ENCODE assay signal across 9 cellular contexts in genomic region chr1:9128161-9128519, GRCh38. TPM values are rescaled to one million over a fixed set of nuclear protein-coding genes. Genes with fewer than 3 reads are reported as not detected.
DNase-seq lines count a peak whose midpoint lies in the region; TF ChIP-seq lines count a peak whose summit lies in the region.
"Had no signal": no experiment of that assay in that cellular context is flagged by ENCODE, and none has a peak within 500 bp of the region (broad histone marks: within the 10 kb centered on the region; RNA-seq: fewer than 3 reads in every experiment).

No MANE protein-coding gene starts in this region.

- WGBS in neuronal stem cell (ENCODE audit: extremely low coverage in 2 of 2, insufficient read length in 2 of 2, insufficient replicate concordance in 1 of 2), 2 donors: no CpG with 5 or more reads among the region's 16 CpGs

- no peaks in the 10 kb centered on the region for H4K20me1 ChIP-seq in MM.1S (ENCODE audit: insufficient read depth, low read length)

- peak overlapping the region; percentile 17 for H3K4ac ChIP-seq in neuronal stem cell (ENCODE audit: low read length)

- H3K36me3 ChIP-seq in GM06990 (ENCODE audit: control insufficient read depth, insufficient read depth, low read length) (no peaks in the 10 kb centered on the region), MM.1S (replicated peaks; ENCODE audit: insufficient read depth, low read length) (no peaks in the 10 kb centered on the region), neuronal stem cell (replicated peaks in 1 of 2; ENCODE audit: control insufficient read depth in 2 of 2, insufficient read depth in 2 of 2, low read length in 2 of 2) (no peaks in the 10 kb centered on the region)

- H3K18ac ChIP-seq in neuronal stem cell (ENCODE audit: low read length): peak overlapping the region; percentile 96

- peak overlapping the region; percentile 68; the same call in 1 of the 2 replicates for H2AFZ ChIP-seq in MM.1S (ENCODE audit: low read length)
- H2AFZ ChIP-seq in neuronal stem cell (ENCODE audit: low read length): peak overlapping the region; percentile 73

- H3K9ac ChIP-seq in MM.1S (ENCODE audit: low read length): no peak overlapping the region
- H3K9ac ChIP-seq in neuronal stem cell (ENCODE audit: low read depth, low read length, poor library complexity): peak overlapping the region; percentile 100

- H3K14ac ChIP-seq in neuronal stem cell (ENCODE audit: low read length): peak overlapping the region; percentile 82

- peaks cover 6% of the 10 kb centered on the region; the same call in 1 of the 2 replicates for H3K4me1 ChIP-seq in MM.1S (ENCODE audit: low read length)
- H3K4me1 ChIP-seq in neuronal stem cell (ENCODE audit: control insufficient read depth in 2 of 2, insufficient read depth in 1 of 2, low read depth in 1 of 2, low read length in 2 of 2): peaks cover 0 to 8% of the 10 kb centered on the region in 2 donors

- no peak overlapping the region for H4K8ac ChIP-seq in neuronal stem cell (ENCODE audit: low read depth, low read length)

- no peak overlapping the region for H2BK12ac ChIP-seq in neuronal stem cell (ENCODE audit: low read length)

- DNase-seq in GM06990 (ENCODE audit: extremely low read depth, insufficient read length) (no peak), MM.1S (no peak), epithelial cell of proximal tubule (ENCODE audit: low read depth) (no peak), neuronal stem cell (ENCODE audit: low spot score) (no peak), GM19238 (ENCODE audit: insufficient read length, low spot score) (no peak), mucosa of gallbladder (ENCODE audit: low spot score) (no peak), RPMI8226 (no peak), hypothalamus (lab: John Stamatoyannopoulos, UW) (no peak)

- peak overlapping the region; percentile 96 for H2BK15ac ChIP-seq in neuronal stem cell (ENCODE audit: low read length)

- H3K27me3 ChIP-seq in GM06990 (replicated peaks; ENCODE audit: control insufficient read depth, insufficient read depth, low read length) (no peaks in the 10 kb centered on the region), MM.1S (replicated peaks; ENCODE audit: insufficient read depth, low read length) (peaks cover 21% of the 10 kb centered on the region), neuronal stem cell (ENCODE audit: control insufficient read depth in 3 of 3, insufficient read depth in 3 of 3, low read depth in 1 of 3, low read length in 3 of 3) (peaks cover 4 to 45% (median 15%) of the 10 kb centered on the region in 3 experiments)

- peak overlapping the region; percentile 83 for H3K23ac ChIP-seq in neuronal stem cell (ENCODE audit: low read depth, low read length, poor library complexity)

- H3K4me3 ChIP-seq in GM06990 (replicated peaks; ENCODE audit: low read depth, low read length) (peak overlapping the region; percentile 61), MM.1S (ENCODE audit: low read length) (0 out of 2 replicates have a peak overlapping the region, but pooled peaks have one; percentile 56), epithelial cell of proximal tubule (ENCODE audit: low read depth, low read length) (peak overlapping the region; percentile 70), neuronal stem cell (ENCODE audit: low read length in 2 of 2) (peak overlapping the region in 1 of 2 donors; percentile 94)

- no peaks in the 10 kb centered on the region for H3K79me1 ChIP-seq in neuronal stem cell (ENCODE audit: low read depth, low read length)

- H3K4me2 ChIP-seq in MM.1S (ENCODE audit: low read depth, low read length) (peak overlapping the region; percentile 81; the same call in 1 of the 2 replicates), neuronal stem cell (ENCODE audit: insufficient read depth, low read length, poor library complexity, severe bottlenecking) (peak overlapping the region; percentile 89)

- no peaks in the 10 kb centered on the region for H3K9me2 ChIP-seq in MM.1S (replicated peaks; ENCODE audit: insufficient read depth, low read length)

- H3K27ac ChIP-seq in MM.1S (ENCODE audit: low read length) (no peak overlapping the region), neuronal stem cell (replicated peaks; ENCODE audit: low read length) (no peak overlapping the region)

- peaks cover 9% of the 10 kb centered on the region for H3F3A ChIP-seq in MM.1S (ENCODE audit: insufficient read depth, low read length)

- no peaks in the 10 kb centered on the region for H3K79me2 ChIP-seq in MM.1S (ENCODE audit: low read length)

- no peak for TF ChIP-seq CTCF in GM06990 (IDR thresholded peaks at IDR 0.05; ENCODE audit: insufficient read depth, low read length, poor library complexity, severe bottlenecking)
- no peak for TF ChIP-seq CTCF in MM.1S (IDR thresholded peaks at IDR 0.05; ENCODE audit: low read length)
- TF ChIP-seq CTCF in epithelial cell of proximal tubule (conservative IDR thresholded peaks at IDR 0.05; ENCODE audit: low read depth, low read length): no peak

- H2BK5ac ChIP-seq in neuronal stem cell (ENCODE audit: low read length): peak overlapping the region; percentile 90

- H2BK120ac ChIP-seq in neuronal stem cell (ENCODE audit: low read depth, low read length): peak overlapping the region; percentile 61

- peak overlapping the region; percentile 96 for H2AK5ac ChIP-seq in neuronal stem cell (ENCODE audit: low read depth, low read length)

- no peak overlapping the region for H4K91ac ChIP-seq in neuronal stem cell (ENCODE audit: low read depth, low read length, poor library complexity)

- no peaks in the 10 kb centered on the region for H3K9me3 ChIP-seq in MM.1S (replicated peaks; ENCODE audit: insufficient read depth, low read length)
- peaks cover 0 to 6% of the 10 kb centered on the region in 2 donors for H3K9me3 ChIP-seq in neuronal stem cell (replicated peaks in 1 of 2; ENCODE audit: control insufficient read depth in 2 of 2, insufficient read depth in 1 of 2, low read depth in 1 of 2, low read length in 2 of 2)

RNA-seq across cellular contexts. Expression of gene GPR157, which starts 0.8 kb away (rescaled TPM):
- total RNA-seq in epithelial cell of proximal tubule: 1.7 and 3.0 TPM in 2 replicates
- polyA plus RNA-seq in neuronal stem cell (2013, experiment 1 of 2): 2.3 TPM
- polyA plus RNA-seq in neuronal stem cell (2013, experiment 2 of 2): 6.1 TPM
- 8.3 TPM for total RNA-seq in mucosa of gallbladder

RNA-seq across cellular contexts. Expression of gene SLC2A5, which starts 58.7 kb away (rescaled TPM):
- total RNA-seq in epithelial cell of proximal tubule (not detected in 2 replicates), mucosa of gallbladder (8.8 TPM)
- polyA plus RNA-seq in neuronal stem cell (2013, experiment 1 of 2): not detected
- not detected for polyA plus RNA-seq in neuronal stem cell (2013, experiment 2 of 2)
- total RNA-seq: T-helper 1 cell treated with Interleukin-12 subunit alpha and Interleukin-12 subunit beta and Interleukin-4 antibody, amounts not matched to agents 30 ng/mL and 1 ng/mL, for 36 hours had no signal
